ENCODE assay signal across 11 cellular contexts in the genomic region with DNA sequence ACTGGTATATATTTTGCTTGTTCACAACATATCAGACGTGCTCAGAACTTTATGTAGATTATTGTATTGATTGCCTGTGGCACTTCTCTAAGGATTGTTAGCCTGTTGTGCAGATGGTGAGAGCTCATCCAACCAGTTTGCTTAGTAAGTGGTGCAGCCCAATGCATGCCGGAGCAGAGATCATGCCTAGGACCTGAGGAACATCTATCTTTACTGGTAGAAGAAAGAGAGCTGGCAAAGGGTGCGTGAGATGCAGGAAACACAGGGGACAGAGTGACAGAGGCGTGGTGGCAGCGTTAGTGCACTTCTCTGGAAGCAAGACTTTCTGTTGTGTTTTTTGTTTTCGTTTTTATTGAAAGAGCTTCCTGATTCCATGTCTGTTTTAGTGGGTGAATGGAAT. TPM values are rescaled to one million over a fixed set of nuclear protein-coding genes. Genes with fewer than 3 reads are reported as not detected.
DNase-seq lines count a peak whose midpoint lies in the region; ATAC-seq and TF ChIP-seq lines count a peak whose summit lies in the region.
"Had no signal": no experiment of that assay in that cellular context is flagged by ENCODE, and none has a peak within 500 bp of the region (broad histone marks: within the 10 kb centered on the region; RNA-seq: fewer than 3 reads in every experiment).

No MANE protein-coding gene starts in this region.

- no peaks in the 10 kb centered on the region for H3K27me3 Mint-ChIP-seq in stimulated activated naive CD8-positive, alpha-beta T cell treated with anti-CD3 and anti-CD28 coated beads, Interleukin-15, Interleukin-2, amounts not matched to agents 100 ng/mL and 50 ng/mL, for 24 hours
- H3K27me3 Mint-ChIP-seq in activated B cell treated with CpG ODN at 0.5 μM for 24 hours = no peaks in the 10 kb centered on the region
- H3K27me3 Mint-ChIP-seq in glutamatergic neuron (ENCODE audit: unreplicated experiment) = peaks cover 7% of the 10 kb centered on the region

- CTCF ChIA-PET in activated B cell treated with CpG ODN at 0.5 μM for 24 hours (lab: Charles Lee) = interaction anchor here (2.5 kb wide), 1 partner anchor 62 kb away, joined by 11 read pairs; no protein-coding TSS in a partner anchor

- peaks cover 78% of the 10 kb centered on the region for H3K4me1 Mint-ChIP-seq in stimulated activated naive CD8-positive, alpha-beta T cell treated with anti-CD3 and anti-CD28 coated beads, Interleukin-15, Interleukin-2, amounts not matched to agents 100 ng/mL and 50 ng/mL, for 24 hours (ENCODE audit: low read depth)
- peaks cover 58% of the 10 kb centered on the region for H3K4me1 Mint-ChIP-seq in activated B cell treated with CpG ODN at 0.5 μM for 24 hours
- H3K4me1 Mint-ChIP-seq in glutamatergic neuron (ENCODE audit: low read depth, unreplicated experiment) = peaks cover 31% of the 10 kb centered on the region

- no peaks in the 10 kb centered on the region for H3K9me3 Mint-ChIP-seq in stimulated activated naive CD8-positive, alpha-beta T cell treated with anti-CD3 and anti-CD28 coated beads, Interleukin-15, Interleukin-2, amounts not matched to agents 100 ng/mL and 50 ng/mL, for 24 hours
- H3K9me3 Mint-ChIP-seq in activated B cell treated with CpG ODN at 0.5 μM for 24 hours = no peaks in the 10 kb centered on the region
- peaks cover 2% of the 10 kb centered on the region for H3K9me3 Mint-ChIP-seq in glutamatergic neuron (ENCODE audit: unreplicated experiment)

- H3K4me3 Mint-ChIP-seq in stimulated activated naive CD8-positive, alpha-beta T cell treated with anti-CD3 and anti-CD28 coated beads, Interleukin-15, Interleukin-2, amounts not matched to agents 100 ng/mL and 50 ng/mL, for 24 hours = peak overlapping the region; percentile 56
- peak overlapping the region; percentile 21 for H3K4me3 Mint-ChIP-seq in activated B cell treated with CpG ODN at 0.5 μM for 24 hours
- peak overlapping the region; percentile 72 for H3K4me3 Mint-ChIP-seq in glutamatergic neuron (ENCODE audit: unreplicated experiment)

- H3K36me3 Mint-ChIP-seq in stimulated activated naive CD8-positive, alpha-beta T cell treated with anti-CD3 and anti-CD28 coated beads, Interleukin-15, Interleukin-2, amounts not matched to agents 100 ng/mL and 50 ng/mL, for 24 hours (ENCODE audit: low read depth) = peaks cover 34% of the 10 kb centered on the region
- H3K36me3 Mint-ChIP-seq in activated B cell treated with CpG ODN at 0.5 μM for 24 hours (ENCODE audit: low read depth) = peaks cover 62% of the 10 kb centered on the region
- peaks cover 5% of the 10 kb centered on the region for H3K36me3 Mint-ChIP-seq in glutamatergic neuron (ENCODE audit: unreplicated experiment)

- H3K27me3 ChIP-seq in BE2C = no peaks in the 10 kb centered on the region
- H3K27me3 ChIP-seq: tibial artery had no signal

- no peak for DNase-seq in stimulated activated naive CD8-positive, alpha-beta T cell treated with anti-CD3 and anti-CD28 coated beads, Interleukin-15, Interleukin-2, amounts not matched to agents 100 U/mL and 50 U/mL, for 24 hours
- DNase-seq in activated B cell treated with CpG ODN at 0.5 μM for 24 hours (no peak), glutamatergic neuron (no peak), BE2C (no peak), dermis blood vessel endothelial cell (no peak), head of caudate nucleus (no peak)

- H3K9me3 ChIP-seq in BE2C = no peaks in the 10 kb centered on the region
- H3K9me3 ChIP-seq: tibial artery had no signal

- intact Hi-C loops in activated B cell treated with CpG ODN at 0.5 μM for 24 hours (cut with micrococcal nuclease) = loop anchor here (1.0 kb wide), 1 partner anchor 9 kb away; no protein-coding TSS in a partner anchor
- intact Hi-C loops in head of caudate nucleus (cut with DNase I) = no loop called here

- TF ChIP-seq CTCF in activated B cell treated with CpG ODN at 0.5 μM for 24 hours (IDR thresholded peaks at IDR 0.05) (no peak), glutamatergic neuron (IDR thresholded peaks at IDR 0.05; ENCODE audit: partially characterized antibody, unreplicated experiment) (no peak), BE2C (IDR thresholded peaks at IDR 0.05; ENCODE audit: low read depth, low read length) (no peak)

- ATAC-seq in stimulated activated naive CD8-positive, alpha-beta T cell treated with anti-CD3 and anti-CD28 coated beads, Interleukin-15, Interleukin-2, amounts not matched to agents 100 U/mL and 50 U/mL, for 24 hours = no peak
- no peak for ATAC-seq in activated B cell treated with CpG ODN at 0.5 μM for 24 hours (ENCODE audit: low read depth)
- ATAC-seq in GM21447 (IDR thresholded peaks at IDR 0.05; ENCODE audit: unreplicated experiment) = no peak

- POLR2A ChIA-PET in activated B cell treated with CpG ODN at 0.5 μM for 24 hours (lab: Charles Lee) = interaction anchor here (0.8 to 1.7 kb wide), 4 partner anchors 26 to 50 kb away, joined by 4 to 6 read pairs (median 4); no protein-coding TSS in a partner anchor

- no peak overlapping the region for H3K4me3 ChIP-seq in BE2C (ENCODE audit: low read depth, low read length)
- H3K4me3 ChIP-seq: tibial artery had no signal

- peak overlapping the region; percentile 85 for H3K27ac Mint-ChIP-seq in stimulated activated naive CD8-positive, alpha-beta T cell treated with anti-CD3 and anti-CD28 coated beads, Interleukin-15, Interleukin-2, amounts not matched to agents 100 ng/mL and 50 ng/mL, for 24 hours
- H3K27ac Mint-ChIP-seq in activated B cell treated with CpG ODN at 0.5 μM for 24 hours (peak overlapping the region; percentile 79), glutamatergic neuron (ENCODE audit: unreplicated experiment) (peak overlapping the region; percentile 82)

- H3K36me3 ChIP-seq in BE2C = peaks cover 10% of the 10 kb centered on the region

- H3K4me1 ChIP-seq in BE2C = no peaks in the 10 kb centered on the region

RNA-seq across cellular contexts. Expression of a gene that starts 35.9 kb away (rescaled TPM):
- 83.8 and 89.0 TPM in 2 replicates for total RNA-seq in activated B cell treated with CpG ODN at 0.5 μM for 24 hours
- total RNA-seq in glutamatergic neuron (ENCODE audit: unreplicated experiment) = 92.6 TPM
- polyA plus RNA-seq in BE2C (2012; ENCODE audit: insufficient read depth, insufficient read length, low read depth) = 42.7 TPM
- 76.4 and 91.4 TPM in 2 replicates for total RNA-seq in dermis blood vessel endothelial cell

RNA-seq across cellular contexts. Expression of a gene that starts 52.9 kb away (rescaled TPM):
- 0.33 and 0.93 TPM in 2 replicates for total RNA-seq in activated B cell treated with CpG ODN at 0.5 μM for 24 hours
- total RNA-seq in glutamatergic neuron (ENCODE audit: unreplicated experiment) = 125 TPM
- polyA plus RNA-seq in BE2C (2012; ENCODE audit: insufficient read depth, insufficient read length, low read depth) = 21.8 TPM
- 0.68 and 1.9 TPM in 2 replicates for total RNA-seq in dermis blood vessel endothelial cell
- total RNA-seq: OCI-LY7 had no signal

RNA-seq across cellular contexts. Expression of a gene that starts 57.1 kb away (rescaled TPM):
- total RNA-seq in activated B cell treated with CpG ODN at 0.5 μM for 24 hours (143 and 154 TPM in 2 replicates), glutamatergic neuron (ENCODE audit: unreplicated experiment) (0.54 TPM), dermis blood vessel endothelial cell (0.09 and 0.17 TPM in 2 replicates)
- polyA plus RNA-seq in BE2C (2012; ENCODE audit: insufficient read depth, insufficient read length, low read depth) = not detected
- total RNA-seq: glomerular endothelial cell had no signal

Comparison
In these comparisons a context has a peak if more than half of its experiments do, and no peak if none do; other contexts are left out.
1. H3K4me3 Mint-ChIP-seq: peak in every context shown above with its lines; median percentile 72 in glutamatergic neuron; 56 in stimulated activated naive CD8-positive, alpha-beta T cell treated with anti-CD3 and anti-CD28 coated beads, Interleukin-15, Interleukin-2, amounts not matched to agents 100 ng/mL and 50 ng/mL, for 24 hours; 21 in activated B cell treated with CpG ODN at 0.5 μM for 24 hours.
2. RNA of a gene that starts 52.9 kb away (total RNA-seq): 125 TPM in glutamatergic neuron (single experiment); 0.68 to 1.9 TPM in dermis blood vessel endothelial cell and 0.33 to 0.93 TPM in activated B cell treated with CpG ODN at 0.5 μM for 24 hours; every median in the first group is over 10 times any median in the second.
3. RNA of a gene that starts 57.1 kb away (total RNA-seq): 143 to 154 TPM in activated B cell treated with CpG ODN at 0.5 μM for 24 hours; 0.54 TPM in glutamatergic neuron (single experiment) and 0.09 to 0.17 TPM in dermis blood vessel endothelial cell; every median in the first group is over 10 times any median in the second.
4. Peak in every context shown above with its lines, with median percentiles within 50 percentile points of each other: H3K27ac Mint-ChIP-seq.